ENCODE assay signal across 17 cellular contexts in genomic region chr1:30864681-30865080, GRCh38. TPM values are rescaled to one million over a fixed set of nuclear protein-coding genes. Genes with fewer than 3 reads are reported as not detected.
DNase-seq lines count a peak whose midpoint lies in the region; ATAC-seq, FAIRE-seq and TF ChIP-seq lines count a peak whose summit lies in the region.
"Had no signal": no experiment of that assay in that cellular context is flagged by ENCODE, and none has a peak within 500 bp of the region (broad histone marks: within the 10 kb centered on the region; RNA-seq: fewer than 3 reads in every experiment).

No MANE protein-coding gene starts in this region.

- no peak for FAIRE-seq in kidney (lab: Jason Lieb, UNC)
- FAIRE-seq: GM12892 had no signal

- H3K4me1 ChIP-seq in kidney (ENCODE audit: control insufficient read depth in 1 of 2, insufficient read depth in 1 of 2, low read depth in 1 of 2, low read length in 2 of 2) = no peaks in the 10 kb centered on the region
- H3K4me1 ChIP-seq: BE2C, Caco-2 had no signal

- TF ChIP-seq CTCF in fibroblast of mammary gland (conservative IDR thresholded peaks at IDR 0.05; ENCODE audit: control insufficient read depth, insufficient read depth, low read depth, low read length) (no peak), kidney (IDR thresholded peaks at IDR 0.05; ENCODE audit: borderline replicate concordance, extremely low read depth, insufficient read depth) (no peak), foreskin fibroblast (IDR thresholded peaks at IDR 0.05; ENCODE audit: low read depth, low read length) (no peak)

- no peaks in the 10 kb centered on the region for H3K9me3 ChIP-seq in kidney (ENCODE audit: control insufficient read depth in 1 of 2, low read length in 2 of 2)
- H3K9me3 ChIP-seq: BE2C, Caco-2 had no signal

- H3K27ac ChIP-seq in kidney (ENCODE audit: low read depth in 2 of 2, low read length in 2 of 2) = no peak overlapping the region
- H3K27ac ChIP-seq: C4-2B had no signal

- H3K4me3 ChIP-seq in fibroblast of mammary gland (ENCODE audit: control insufficient read depth, low read depth, low read length) (no peak overlapping the region), kidney (ENCODE audit: low read length in 2 of 2) (no peak overlapping the region), foreskin fibroblast (ENCODE audit: low read depth in 1 of 2, low read length in 2 of 2) (no peak overlapping the region)

- H3K36me3 ChIP-seq in kidney (ENCODE audit: control insufficient read depth in 1 of 2, insufficient read depth in 2 of 2, low read length in 2 of 2) = no peaks in the 10 kb centered on the region
- H3K36me3 ChIP-seq: BE2C had no signal

- peak; percentile 13 to 44 for ATAC-seq in left cardiac atrium

- DNase-seq in left cardiac atrium (no peak), cardiac septum (ENCODE audit: low spot score) (no peak), fibroblast of mammary gland (ENCODE audit: low read depth) (peak; percentile 17), kidney (peak; percentile 53), foreskin fibroblast (no peak), CD1c-positive myeloid dendritic cell (ENCODE audit: extremely low spot score) (no peak), kidney glomerular epithelial cell (lab: John Stamatoyannopoulos, UW) (no peak)
- DNase-seq: ACHN; BE2C; Caco-2; CD8-positive, alpha-beta memory T cell; DND-41; GDM1; GOT3; H9 had no signal

- H3K9ac ChIP-seq in kidney (ENCODE audit: low read length in 2 of 2) = no peak overlapping the region

- intact Hi-C loops in left cardiac atrium (cut with DNase I) (no loop called here), cardiac septum (cut with DNase I) (no loop called here), kidney (cut with DNase I) (no loop called here)

RNA-seq across cellular contexts. Expression of gene SDC3, which starts 43.9 kb away (rescaled TPM):
- total RNA-seq in left cardiac atrium (10 to 100 TPM; 38.8 to 39.3 TPM), cardiac septum (29.7 TPM), kidney (58.7 TPM)
- 11.0 TPM for polyA plus RNA-seq in kidney (ENCODE audit: insufficient read depth, low read depth, low replicate concordance)
- polyA plus RNA-seq: CD8-positive, alpha-beta memory T cell had no signal

Comparison
In these comparisons a context has a peak if more than half of its experiments do, and no peak if none do; other contexts are left out.
1. DNase-seq: peak in fibroblast of mammary gland (single experiment) and kidney (single experiment); none in left cardiac atrium (single experiment), cardiac septum (single experiment), foreskin fibroblast (0 of 2), CD1c-positive myeloid dendritic cell (single experiment) and kidney glomerular epithelial cell (single experiment).